ENCODE assay signal across 1 cellular context in genomic region chr4:42656736-42656985, GRCh38.
TF ChIP-seq lines count a peak whose summit lies in the region.

No MANE protein-coding gene starts in this region.

TF ChIP-seq in HepG2, 621 proteins besides CTCF, POLR2A, EP300 and RAD21 (continued from another document and continues in another):
- no peak for TF ChIP-seq ZNF296 (CRISPR knock-in tag; conservative IDR thresholded peaks at IDR 0.05)
- no peak for TF ChIP-seq RNF2 (conservative IDR thresholded peaks at IDR 0.05; ENCODE audit: low read depth)
- no peak; the same call in 1 of the 2 replicates for TF ChIP-seq ZFP91 (CRISPR knock-in tag; IDR thresholded peaks at IDR 0.05; ENCODE audit: borderline replicate concordance)
- TF ChIP-seq AKNA (CRISPR knock-in tag; IDR thresholded peaks at IDR 0.05; ENCODE audit: borderline replicate concordance), result no peak
- TF ChIP-seq HMGXB4 (CRISPR knock-in tag; IDR thresholded peaks at IDR 0.05; ENCODE audit: borderline replicate concordance in 1 of 2, low read depth in 1 of 2), result 0 out of 4 replicates have a peak, but pooled peaks of 1 of the 2 experiments have one; percentile 1
- TF ChIP-seq FOXP4 (CRISPR knock-in tag; IDR thresholded peaks at IDR 0.05), result no peak
- no peak for TF ChIP-seq JUN (CRISPR knock-in tag; IDR thresholded peaks at IDR 0.05)
- TF ChIP-seq ZMAT3 (CRISPR knock-in tag; conservative IDR thresholded peaks at IDR 0.05), result 0 out of 2 replicates have a peak, but pooled peaks have one; percentile 7
- no peak for TF ChIP-seq ZNF205 (CRISPR knock-in tag; IDR thresholded peaks at IDR 0.05)
- TF ChIP-seq TFAP4 (IDR thresholded peaks at IDR 0.05; ENCODE audit: borderline replicate concordance, low read depth), result no peak
- TF ChIP-seq ZC3H13 (CRISPR knock-in tag; IDR thresholded peaks at IDR 0.05), result no peak
- TF ChIP-seq NCOA2 (CRISPR knock-in tag; IDR thresholded peaks at IDR 0.05), result no peak
- no peak for TF ChIP-seq ZNF580 (CRISPR knock-in tag; IDR thresholded peaks at IDR 0.05; ENCODE audit: borderline replicate concordance, low read depth)
- no peak for TF ChIP-seq RFXAP (CRISPR knock-in tag; IDR thresholded peaks at IDR 0.05; ENCODE audit: borderline replicate concordance)
- TF ChIP-seq ZNF343 (CRISPR knock-in tag; IDR thresholded peaks at IDR 0.05), result no peak
- TF ChIP-seq ZNF512 (CRISPR knock-in tag; IDR thresholded peaks at IDR 0.05), result no peak
- TF ChIP-seq THYN1 (CRISPR knock-in tag; IDR thresholded peaks at IDR 0.05; ENCODE audit: borderline replicate concordance, low read depth), result no peak
- TF ChIP-seq MIER2 (CRISPR knock-in tag; IDR thresholded peaks at IDR 0.05), result no peak
- 0 out of 2 replicates have a peak, but pooled peaks have one; percentile 16 for TF ChIP-seq FOXO1 (CRISPR knock-in tag; IDR thresholded peaks at IDR 0.05)
- TF ChIP-seq CREBL2 (CRISPR knock-in tag; IDR thresholded peaks at IDR 0.05; ENCODE audit: borderline replicate concordance), result no peak
- no peak for TF ChIP-seq SMAD9 (CRISPR knock-in tag; IDR thresholded peaks at IDR 0.05)
- TF ChIP-seq ZNF784 (CRISPR knock-in tag; IDR thresholded peaks at IDR 0.05; ENCODE audit: borderline replicate concordance), result no peak
- no peak for TF ChIP-seq NFYC (CRISPR knock-in tag; IDR thresholded peaks at IDR 0.05)
- no peak for TF ChIP-seq NFKBIZ (CRISPR knock-in tag; IDR thresholded peaks at IDR 0.05)
- TF ChIP-seq ZNF121 (CRISPR knock-in tag; IDR thresholded peaks at IDR 0.05), result no peak
- peak; percentile 34 for TF ChIP-seq MAX (IDR thresholded peaks at IDR 0.05)
- no peak for TF ChIP-seq YEATS4 (CRISPR knock-in tag; IDR thresholded peaks at IDR 0.05; ENCODE audit: borderline replicate concordance)
- TF ChIP-seq ZNF709 (CRISPR knock-in tag; IDR thresholded peaks at IDR 0.05), result 0 out of 2 replicates have a peak, but pooled peaks have one; percentile 41
- no peak for TF ChIP-seq TOPORS (CRISPR knock-in tag; IDR thresholded peaks at IDR 0.05)
- TF ChIP-seq ZKSCAN8 (CRISPR knock-in tag; IDR thresholded peaks at IDR 0.05; ENCODE audit: borderline replicate concordance), result no peak
- no peak for TF ChIP-seq MAF1 (CRISPR knock-in tag; IDR thresholded peaks at IDR 0.05; ENCODE audit: borderline replicate concordance)
- TF ChIP-seq ZKSCAN1 (IDR thresholded peaks at IDR 0.05; ENCODE audit: low read length), result no peak
- TF ChIP-seq ZNF234 (CRISPR knock-in tag; conservative IDR thresholded peaks at IDR 0.05), result no peak
- no peak for TF ChIP-seq ADNP (CRISPR knock-in tag; IDR thresholded peaks at IDR 0.05)
- TF ChIP-seq HOMEZ (CRISPR knock-in tag; IDR thresholded peaks at IDR 0.05; ENCODE audit: low read depth), result no peak
- no peak for TF ChIP-seq GLI4 (CRISPR knock-in tag; IDR thresholded peaks at IDR 0.05; ENCODE audit: borderline replicate concordance)
- no peak for TF ChIP-seq ZSCAN31 (CRISPR knock-in tag; IDR thresholded peaks at IDR 0.05; ENCODE audit: low read depth)
- no peak for TF ChIP-seq ZNF251 (CRISPR knock-in tag; IDR thresholded peaks at IDR 0.05)
- no peak for TF ChIP-seq GMEB2 (CRISPR knock-in tag; IDR thresholded peaks at IDR 0.05; ENCODE audit: low read depth)
- TF ChIP-seq ZNF331 (CRISPR knock-in tag; IDR thresholded peaks at IDR 0.05), result no peak
- TF ChIP-seq EZH2 (conservative IDR thresholded peaks at IDR 0.05; ENCODE audit: low read depth, low read length), result no peak
- TF ChIP-seq HOXD1 (CRISPR knock-in tag; IDR thresholded peaks at IDR 0.05), result no peak
- no peak for TF ChIP-seq ZNF629 (CRISPR knock-in tag; conservative IDR thresholded peaks at IDR 0.05)
- no peak for TF ChIP-seq TRIM24 (CRISPR knock-in tag; IDR thresholded peaks at IDR 0.05)
- TF ChIP-seq ZNF781 (CRISPR knock-in tag; IDR thresholded peaks at IDR 0.05; ENCODE audit: borderline replicate concordance, not compliant biosample characterization), result no peak
- no peak for TF ChIP-seq NAIF1 (CRISPR knock-in tag; IDR thresholded peaks at IDR 0.05; ENCODE audit: borderline replicate concordance)
- no peak for TF ChIP-seq HNRNPL (IDR thresholded peaks at IDR 0.05; ENCODE audit: low read depth, low read length)
